29 cellular contexts compared by ENCODE assay signal in genomic region chr11:13367115-13367514, GRCh38.
A peak's percentile ranks its signal among the peaks of the same experiment; 100 is the strongest.
DNase-seq lines count a peak whose midpoint lies in the region; ATAC-seq, FAIRE-seq and TF ChIP-seq lines count a peak whose summit lies in the region.
"Had no signal": no experiment of that assay in that cellular context is flagged by ENCODE, and none has a peak within 500 bp of the region (broad histone marks: within the 10 kb centered on the region; RNA-seq: fewer than 3 reads in every experiment).

No MANE protein-coding gene starts in this region.

- WGBS in HepG2 (ENCODE audit: low lambda C conversion rate), result 89% methylated on average over 4 of the region's 4 CpGs
- 97% methylated on average over 4 of the region's 4 CpGs for WGBS in right lobe of liver (ENCODE audit: insufficient coverage, low coverage, low lambda C conversion rate, missing lambda C conversion rate)
- WGBS in IMR-90 (ENCODE audit: extremely low coverage in 2 of 2, insufficient read length in 1 of 2), 2 experiments, result 80% methylated on average over 1 of the region's 4 CpGs; no CpG with 5 or more reads in 1 of the 2 experiments

- TF ChIP-seq CTCF in HepG2 (CRISPR knock-in tag; IDR thresholded peaks at IDR 0.05) (no peak), right lobe of liver (IDR thresholded peaks at IDR 0.05) (no peak), IMR-90 (conservative IDR thresholded peaks at IDR 0.05; ENCODE audit: low read depth, low read length) (no peak), brain microvascular endothelial cell (IDR thresholded peaks at IDR 0.05; ENCODE audit: low read depth, low read length, missing control alignments) (peak; percentile 12)

- in situ Hi-C loops in HepG2 (cut with HindIII; ENCODE audit: extremely low pct_ligation_motif_present, low pct_unique_long_range_greater_than_20kb), result no loop called here
- in situ Hi-C loops in IMR-90 (cut with MboI; ENCODE audit: low sequenced_read_pairs), result no loop called here
- in situ Hi-C loops in brain microvascular endothelial cell (cut with HindIII; ENCODE audit: low pct_ligation_motif_present, low sequenced_read_pairs), result no loop called here

- FAIRE-seq in HepG2 (lab: Jason Lieb, UNC), result no peak
- FAIRE-seq: TTC549, urothelium cell line had no signal

- no peak overlapping the region for H2BK5ac ChIP-seq in IMR-90 (ENCODE audit: low read depth, low read length, poor library complexity, severe bottlenecking)

- no peak overlapping the region for H2BK15ac ChIP-seq in IMR-90 (ENCODE audit: low read depth, low read length)

- TF ChIP-seq RAD21 in HepG2 (CRISPR knock-in tag; IDR thresholded peaks at IDR 0.05) (no peak), IMR-90 (IDR thresholded peaks at IDR 0.05; ENCODE audit: low read length) (no peak)

- H3K9ac ChIP-seq in HepG2 (ENCODE audit: insufficient read depth, low read depth, low read length) (no peak overlapping the region), IMR-90 (ENCODE audit: low read depth, low read length) (no peak overlapping the region)

- no peak overlapping the region for H4K8ac ChIP-seq in IMR-90 (ENCODE audit: low read depth in 2 of 2, low read length in 2 of 2)

- peaks cover 20% of the 10 kb centered on the region for H3K9me1 ChIP-seq in IMR-90 (ENCODE audit: insufficient read depth, low read length)

- no peaks in the 10 kb centered on the region for H3K4me1 Mint-ChIP-seq in stimulated activated naive B cell treated with anti-CD40 and anti-IgM and Interleukin-4, amounts not matched to agents 10 μg/mL and 1 μg/mL and 100 μg/mL, for 72 hours
- H3K4me1 Mint-ChIP-seq: CD4-positive, CD25-positive, alpha-beta regulatory T cell had no signal

- H3K9me3 ChIP-seq in HepG2 (ENCODE audit: low read length) (no peaks in the 10 kb centered on the region), right lobe of liver (no peaks in the 10 kb centered on the region), IMR-90 (ENCODE audit: control insufficient read depth, insufficient read depth, low read length) (no peaks in the 10 kb centered on the region)

- no peak overlapping the region for H3K4me3 Mint-ChIP-seq in stimulated activated naive B cell treated with anti-CD40 and anti-IgM and Interleukin-4, amounts not matched to agents 10 μg/mL and 1 μg/mL and 100 μg/mL, for 72 hours
- H3K4me3 Mint-ChIP-seq: CD4-positive, CD25-positive, alpha-beta regulatory T cell; nephron; T-helper 17 cell had no signal

- no peak overlapping the region for H2BK20ac ChIP-seq in IMR-90 (ENCODE audit: low read depth, low read length)

- H3K79me1 ChIP-seq in IMR-90 (ENCODE audit: low read depth in 1 of 2, low read length in 2 of 2), result peaks cover 0 to 8% of the 10 kb centered on the region in 2 experiments; a peak in 1 of 4 replicates

- BruUV-seq in HepG2 (replicated peaks; lab: Mats Ljungman, UMichigan), result no TSS peak
- BruUV-seq in IMR-90 (replicated peaks; lab: Mats Ljungman, UMichigan), result no TSS peak

- ATAC-seq in HepG2 (peak; percentile 61), right lobe of liver (no peak), IMR-90 (ENCODE audit: low read depth) (no peak)
- ATAC-seq in stimulated activated naive B cell treated with anti-CD40 and anti-IgM and Interleukin-4, amounts not matched to agents 10 μg/mL and 1 μg/mL and 100 μg/mL, for 72 hours (replicated peaks), result no peak
- ATAC-seq: T-helper 17 cell had no signal

- H3K27me3 ChIP-seq in HepG2 (ENCODE audit: control insufficient read depth in 1 of 2, insufficient read depth in 2 of 2, low read length in 2 of 2) (no peaks in the 10 kb centered on the region), right lobe of liver (no peaks in the 10 kb centered on the region), IMR-90 (ENCODE audit: control insufficient read depth, insufficient read depth, low read length) (no peaks in the 10 kb centered on the region), brain microvascular endothelial cell (replicated peaks) (no peaks in the 10 kb centered on the region)

- H3K9me3 Mint-ChIP-seq in stimulated activated naive B cell treated with anti-CD40 and anti-IgM and Interleukin-4, amounts not matched to agents 10 μg/mL and 1 μg/mL and 100 μg/mL, for 72 hours, result no peaks in the 10 kb centered on the region
- H3K9me3 Mint-ChIP-seq: CD4-positive, CD25-positive, alpha-beta regulatory T cell; nephron had no signal

- H2BK120ac ChIP-seq in IMR-90 (ENCODE audit: low read depth, low read length), result peak overlapping the region; percentile 18; the same call in 1 of the 2 replicates

- intact Hi-C loops in HepG2 (cut with micrococcal nuclease; ENCODE audit: unreplicated experiment), result no loop called here
- intact Hi-C loops in right lobe of liver (cut with DNase I), result no loop called here
- intact Hi-C loops in IMR-90 (cut with micrococcal nuclease), result no loop called here

- no peaks in the 10 kb centered on the region for H3K79me2 ChIP-seq in HepG2 (ENCODE audit: insufficient read depth, low read length)

- H2AFZ ChIP-seq in HepG2 (ENCODE audit: low read length) (no peak overlapping the region), IMR-90 (replicated peaks; ENCODE audit: low read length, poor library complexity) (no peak overlapping the region)

- H3K4me2 ChIP-seq in HepG2 (ENCODE audit: low read depth, low read length), result no peak overlapping the region
- no peak overlapping the region for H3K4me2 ChIP-seq in IMR-90 (ENCODE audit: low read depth, low read length)

- H3K36me3 Mint-ChIP-seq in stimulated activated naive B cell treated with anti-CD40 and anti-IgM and Interleukin-4, amounts not matched to agents 10 μg/mL and 1 μg/mL and 100 μg/mL, for 72 hours, result peaks cover 23 to 28% of the 10 kb centered on the region in 2 donors

- no peak overlapping the region for H3K23ac ChIP-seq in IMR-90 (ENCODE audit: low read depth, low read length)

- TF ChIP-seq EP300 in HepG2 (IDR thresholded peaks at IDR 0.05; ENCODE audit: low read depth in 2 of 2, low read length in 2 of 2) (no peak), HepG2 (CRISPR knock-in tag; IDR thresholded peaks at IDR 0.05; ENCODE audit: borderline replicate concordance) (no peak)

- H3K4me1 ChIP-seq in HepG2 (ENCODE audit: insufficient read depth, low read length) (0 out of 2 replicates have a peak, but pooled peaks cover 4% of the 10 kb centered on the region), right lobe of liver (no peaks in the 10 kb centered on the region), IMR-90 (ENCODE audit: control insufficient read depth, insufficient read depth, low read length) (peaks cover 21% of the 10 kb centered on the region)

- H3K36me3 ChIP-seq in HepG2 (replicated peaks in 1 of 2; ENCODE audit: control insufficient read depth in 1 of 2, insufficient read depth in 2 of 2, low read length in 2 of 2), result no peaks in the 10 kb centered on the region; a peak in 1 of 5 replicates
- peaks cover 0 to 90% (median 42%) of the 10 kb centered on the region in 4 donors for H3K36me3 ChIP-seq in right lobe of liver
- H3K36me3 ChIP-seq in IMR-90 (ENCODE audit: control insufficient read depth, insufficient read depth, low read length), result peaks cover 4% of the 10 kb centered on the region
- H3K36me3 ChIP-seq in brain microvascular endothelial cell (replicated peaks), result no peaks in the 10 kb centered on the region

- H3K18ac ChIP-seq in IMR-90 (ENCODE audit: low read depth, low read length), result no peak overlapping the region

- TF ChIP-seq POLR2A in HepG2 (IDR thresholded peaks at IDR 0.05; ENCODE audit: insufficient read depth in 1 of 2, low read depth in 2 of 2, low read length in 2 of 2), result no peak
- no peak for TF ChIP-seq POLR2A in right lobe of liver (IDR thresholded peaks at IDR 0.05)
- TF ChIP-seq POLR2A in IMR-90 (IDR thresholded peaks at IDR 0.05; ENCODE audit: low read depth, low read length), result no peak

- H2AK9ac ChIP-seq in IMR-90 (replicated peaks; ENCODE audit: low read depth, low read length, poor library complexity), result no peak overlapping the region

- no peak overlapping the region for H2AK5ac ChIP-seq in IMR-90 (ENCODE audit: low read depth, low read length)

- peak overlapping the region; percentile 32; the same call in 1 of the 2 replicates for H3K4ac ChIP-seq in IMR-90 (ENCODE audit: low read depth, low read length)

- no peaks in the 10 kb centered on the region for H4K20me1 ChIP-seq in HepG2 (ENCODE audit: insufficient read depth, low read length)
- H4K20me1 ChIP-seq in IMR-90 (ENCODE audit: insufficient read depth, low read length), result no peaks in the 10 kb centered on the region

- H3K4me3 ChIP-seq in HepG2 (replicated peaks in 1 of 3; ENCODE audit: insufficient read depth in 1 of 3, low read depth in 2 of 3, low read length in 3 of 3) (no peak overlapping the region), right lobe of liver (no peak overlapping the region), IMR-90 (ENCODE audit: insufficient read depth, low read depth, low read length) (no peak overlapping the region), brain microvascular endothelial cell (ENCODE audit: low read depth, low read length) (no peak overlapping the region)

- H3K27ac ChIP-seq in HepG2 (ENCODE audit: extremely low read length, insufficient read depth, low read length) (no peak overlapping the region), right lobe of liver (no peak overlapping the region), IMR-90 (ENCODE audit: insufficient read depth, low read length) (no peak overlapping the region), brain microvascular endothelial cell (no peak overlapping the region)
- H3K27ac ChIP-seq: 22Rv1 had no signal

- dilution Hi-C loops in IMR-90 (cut with HindIII; ENCODE audit: low sequenced_read_pairs, unreplicated experiment), result no loop called here

- H3K27ac Mint-ChIP-seq in stimulated activated naive B cell treated with anti-CD40 and anti-IgM and Interleukin-4, amounts not matched to agents 10 μg/mL and 1 μg/mL and 100 μg/mL, for 72 hours, result no peak overlapping the region

- H3K56ac ChIP-seq in IMR-90 (ENCODE audit: extremely low read depth, insufficient read depth, low read length), result no peak overlapping the region

- DNase-seq in HepG2 (ENCODE audit: low spot score) (no peak), right lobe of liver (no peak), IMR-90 (no peak), brain microvascular endothelial cell (no peak), superior temporal gyrus (ENCODE audit: extremely low spot score) (peak; percentile 22), C1 segment of cervical spinal cord (lab: John Stamatoyannopoulos, UW) (no peak)
- no peak for DNase-seq in stimulated activated CD8-positive, alpha-beta memory T cell treated with anti-CD3 and anti-CD28 coated beads, Interleukin-4, amount 100 ng/mL, for 48 hours
- no peak for DNase-seq in stimulated activated naive B cell treated with anti-CD40 and anti-IgM and Interleukin-4, amounts not matched to agents 10 μg/mL and 1 μg/mL and 100 μg/mL, for 72 hours
- DNase-seq: activated CD4-positive, alpha-beta T cell treated with anti-CD3 and anti-CD28 coated beads, Interleukin-2, amount 50 U/mL, for 48 hours; activated CD4-positive, CD25-positive, alpha-beta regulatory T cell treated with anti-CD3 and anti-CD28 coated beads, Interleukin-2, amount 50 U/mL, for 72 hours; activated CD8-positive, alpha-beta memory T cell treated with anti-CD3 and anti-CD28 coated beads, Interleukin-2, amount 50 U/mL, for 4 hours; activated naive CD4-positive, alpha-beta T cell; CD4-positive, CD25-positive, alpha-beta regulatory T cell; DMS79 treated with DMSO at 0.1 percent for 48 hours; foreskin melanocyte; GDM1; HCEC 1CT; hippocampal formation; mammary epithelial cell; NCI-H1105; NCI-H187; NCI-H524 treated with DMSO at 0.1 percent for 48 hours; SHP77; stimulated activated naive CD4-positive, alpha-beta T cell treated with Interleukin-2 at 50 U/mL for 16 hours; T-helper 17 cell had no signal

- H3K27me3 Mint-ChIP-seq in stimulated activated naive B cell treated with anti-CD40 and anti-IgM and Interleukin-4, amounts not matched to agents 10 μg/mL and 1 μg/mL and 100 μg/mL, for 72 hours, result no peaks in the 10 kb centered on the region
- H3K27me3 Mint-ChIP-seq: CD4-positive, CD25-positive, alpha-beta regulatory T cell; T-helper 17 cell had no signal

- POLR2A ChIA-PET in HepG2 (lab: Yijun Ruan, JAX), result no interaction called here
- POLR2A ChIA-PET in IMR-90 (lab: Charles Lee; ENCODE audit: unreplicated experiment), result interaction anchor here (0.6 kb wide), 1 partner anchor 115 kb away, joined by 3 read pairs; no protein-coding TSS in a partner anchor

- H4K5ac ChIP-seq in IMR-90 (ENCODE audit: low read depth, low read length), result no peak overlapping the region

- no peak overlapping the region for H3K14ac ChIP-seq in IMR-90 (replicated peaks; ENCODE audit: low read depth, low read length)

- 0 out of 2 replicates have a peak overlapping the region, but pooled peaks have one; percentile 13 for H4K91ac ChIP-seq in IMR-90 (ENCODE audit: insufficient read depth, low read depth, low read length)

- CTCF ChIA-PET in HepG2 (lab: Yijun Ruan, JAX; ENCODE audit: low intra/inter-chr PET ratio, low total read pairs) (no interaction called here), IMR-90 (lab: Yijun Ruan, JAX) (interaction anchor here (1.7 kb wide), 1 partner anchor 18 kb away, joined by 5 read pairs; no protein-coding TSS in a partner anchor)
